In genomic region chr4:184408021-184408710, GRCh38 we compare ENCODE assay signal across 10 cellular contexts.
A peak's percentile ranks its signal among the peaks of the same experiment; 100 is the strongest.
DNase-seq lines count a peak whose midpoint lies in the region; ATAC-seq and TF ChIP-seq lines count a peak whose summit lies in the region.
"Had no signal": no experiment of that assay in that cellular context is flagged by ENCODE, and none has a peak within 500 bp of the region (broad histone marks: within the 10 kb centered on the region; RNA-seq: fewer than 3 reads in every experiment).

No MANE protein-coding gene starts in this region.

- no peaks in the 10 kb centered on the region for H4K20me1 ChIP-seq in smooth muscle cell (ENCODE audit: low read depth)

- no peak overlapping the region for H2AFZ ChIP-seq in smooth muscle cell (ENCODE audit: low read depth)

- CTCF ChIA-PET in activated CD4-positive, alpha-beta T cell treated with anti-CD3 and anti-CD28 coated beads for 36 hours (lab: Charles Lee), result interaction anchor here (0.5 to 2.0 kb wide), 5 partner anchors 9 to 183 kb away, joined by 3 to 7 read pairs (median 4); no protein-coding TSS in a partner anchor
- CTCF ChIA-PET in WTC11 (lab: Charles Lee), result interaction anchor here (0.8 to 1.6 kb wide), 4 partner anchors 18 to 144 kb away, joined by 3 to 7 read pairs (median 4); no protein-coding TSS in a partner anchor

- no peaks in the 10 kb centered on the region for H3K9me3 Mint-ChIP-seq in activated CD4-positive, alpha-beta T cell treated with anti-CD3 and anti-CD28 coated beads for 36 hours (ENCODE audit: low read depth)
- H3K9me3 Mint-ChIP-seq in WTC11, result no peaks in the 10 kb centered on the region

- H3K36me3 Mint-ChIP-seq in activated CD4-positive, alpha-beta T cell treated with anti-CD3 and anti-CD28 coated beads for 36 hours (ENCODE audit: low read depth), result peaks cover 51% of the 10 kb centered on the region
- peaks cover 30% of the 10 kb centered on the region for H3K36me3 Mint-ChIP-seq in WTC11

- ATAC-seq in activated CD4-positive, alpha-beta T cell treated with anti-CD3 and anti-CD28 coated beads for 36 hours, result peak; percentile 75
- ATAC-seq in WTC11 (peak; percentile 53), GM18907 (IDR thresholded peaks at IDR 0.05; ENCODE audit: unreplicated experiment) (no peak)
- ATAC-seq: A549 had no signal

- H3K27ac Mint-ChIP-seq in activated CD4-positive, alpha-beta T cell treated with anti-CD3 and anti-CD28 coated beads for 36 hours, result peak overlapping the region; percentile 69
- H3K27ac Mint-ChIP-seq in WTC11, result peak overlapping the region; percentile 79

- peak overlapping the region; percentile 30 for H3K4me2 ChIP-seq in smooth muscle cell
- H3K4me2 ChIP-seq: A549 had no signal

- peak overlapping the region; percentile 1 for H3K4me3 ChIP-seq in fibroblast of mammary gland (ENCODE audit: control insufficient read depth, low read depth, low read length)
- H3K4me3 ChIP-seq in smooth muscle cell, result no peak overlapping the region
- H3K4me3 ChIP-seq: A549 had no signal

- TF ChIP-seq CTCF in WTC11 (IDR thresholded peaks at IDR 0.05) (no peak), fibroblast of mammary gland (conservative IDR thresholded peaks at IDR 0.05; ENCODE audit: control insufficient read depth, insufficient read depth, low read depth, low read length) (no peak), smooth muscle cell (IDR thresholded peaks at IDR 0.05; ENCODE audit: borderline replicate concordance, insufficient read depth, poor library complexity, severe bottlenecking) (no peak)

- H3K4me3 Mint-ChIP-seq in activated CD4-positive, alpha-beta T cell treated with anti-CD3 and anti-CD28 coated beads for 36 hours, result no peak overlapping the region
- no peak overlapping the region for H3K4me3 Mint-ChIP-seq in WTC11

- 56% methylated on average over 8 of the region's 8 CpGs for WGBS in smooth muscle cell (ENCODE audit: low lambda C conversion rate)

- H3K36me3 ChIP-seq in smooth muscle cell (ENCODE audit: low read depth), result no peaks in the 10 kb centered on the region

- no peak for DNase-seq in activated CD4-positive, alpha-beta T cell treated with anti-CD3 and anti-CD28 coated beads for 36 hours
- no peak for DNase-seq in activated CD4-positive, alpha-beta T cell treated with anti-CD3 and anti-CD28 coated beads, Interleukin-2, amount 50 U/mL, for 4 hours
- DNase-seq in WTC11 (ENCODE audit: low spot score), result no peak
- peak; percentile 85 for DNase-seq in fibroblast of mammary gland (ENCODE audit: low read depth)
- no peak for DNase-seq in smooth muscle cell (lab: John Stamatoyannopoulos, UW; ENCODE audit: unreplicated experiment)
- no peak for DNase-seq in stimulated activated CD4-positive, alpha-beta T cell treated with anti-CD3 and anti-CD28 coated beads, Interleukin-2, amount 100 ng/mL, for 48 hours
- no peak for DNase-seq in NOMO-1 treated with DMSO at 0.1 percent for 48 hours (lab: John Stamatoyannopoulos, UW; ENCODE audit: unreplicated experiment)
- DNase-seq: effector CD8-positive, alpha-beta T cell had no signal

- peaks cover 51% of the 10 kb centered on the region for H3K4me1 Mint-ChIP-seq in activated CD4-positive, alpha-beta T cell treated with anti-CD3 and anti-CD28 coated beads for 36 hours
- peaks cover 41% of the 10 kb centered on the region for H3K4me1 Mint-ChIP-seq in WTC11

- no peaks in the 10 kb centered on the region for H3K9me3 ChIP-seq in smooth muscle cell (replicated peaks; ENCODE audit: low read depth)
- H3K9me3 ChIP-seq: A549 had no signal

- H3K27me3 ChIP-seq in smooth muscle cell (ENCODE audit: low read depth), result no peaks in the 10 kb centered on the region

- no peaks in the 10 kb centered on the region for H3K27me3 Mint-ChIP-seq in activated CD4-positive, alpha-beta T cell treated with anti-CD3 and anti-CD28 coated beads for 36 hours
- no peaks in the 10 kb centered on the region for H3K27me3 Mint-ChIP-seq in WTC11 (ENCODE audit: low read depth)

- no peaks in the 10 kb centered on the region for H3K79me2 ChIP-seq in smooth muscle cell (ENCODE audit: low read depth)

- peak overlapping the region; percentile 62 for H3K27ac ChIP-seq in smooth muscle cell (ENCODE audit: low read depth)
- H3K27ac ChIP-seq: A549 had no signal

- H3F3A ChIP-seq in smooth muscle cell (ENCODE audit: low read depth), result no peaks in the 10 kb centered on the region

- POLR2A ChIA-PET in activated CD4-positive, alpha-beta T cell treated with anti-CD3 and anti-CD28 coated beads for 36 hours (lab: Charles Lee), result no interaction called here
- POLR2A ChIA-PET in WTC11 (lab: Charles Lee), result no interaction called here

- no peak overlapping the region for H3K9ac ChIP-seq in smooth muscle cell (ENCODE audit: low read depth)

- peaks cover 15% of the 10 kb centered on the region for H3K4me1 ChIP-seq in smooth muscle cell (ENCODE audit: low read depth)
- H3K4me1 ChIP-seq: A549 had no signal

- intact Hi-C loops in activated CD4-positive, alpha-beta T cell treated with anti-CD3 and anti-CD28 coated beads for 36 hours (cut with DNase I, micrococcal nuclease), result no loop called here

TF ChIP-seq in WTC11, 78 proteins besides CTCF, POLR2A, EP300 and RAD21:
- TF ChIP-seq NR3C1 (CRISPR knock-in tag; conservative IDR thresholded peaks at IDR 0.05; ENCODE audit: low read depth) (no peak), ETV6 (CRISPR knock-in tag; IDR thresholded peaks at IDR 0.05) (peak; percentile 60; the same call in 1 of the 2 replicates), ZNF425 (CRISPR knock-in tag; conservative IDR thresholded peaks at IDR 0.05) (no peak), OVOL2 (CRISPR knock-in tag; IDR thresholded peaks at IDR 0.05; ENCODE audit: borderline replicate concordance) (no peak), PRRX2 (CRISPR knock-in tag; IDR thresholded peaks at IDR 0.05) (no peak), ZSCAN18 (CRISPR knock-in tag; IDR thresholded peaks at IDR 0.05) (no peak), NR2C2 (CRISPR knock-in tag; IDR thresholded peaks at IDR 0.05) (no peak), KAT7 (CRISPR knock-in tag; IDR thresholded peaks at IDR 0.05; ENCODE audit: borderline replicate concordance) (no peak)
TF ChIP-seq in WTC11: peak in this region for 1.
